Comparison of ENCODE assay signal across 8 cellular contexts in the genomic region with DNA sequence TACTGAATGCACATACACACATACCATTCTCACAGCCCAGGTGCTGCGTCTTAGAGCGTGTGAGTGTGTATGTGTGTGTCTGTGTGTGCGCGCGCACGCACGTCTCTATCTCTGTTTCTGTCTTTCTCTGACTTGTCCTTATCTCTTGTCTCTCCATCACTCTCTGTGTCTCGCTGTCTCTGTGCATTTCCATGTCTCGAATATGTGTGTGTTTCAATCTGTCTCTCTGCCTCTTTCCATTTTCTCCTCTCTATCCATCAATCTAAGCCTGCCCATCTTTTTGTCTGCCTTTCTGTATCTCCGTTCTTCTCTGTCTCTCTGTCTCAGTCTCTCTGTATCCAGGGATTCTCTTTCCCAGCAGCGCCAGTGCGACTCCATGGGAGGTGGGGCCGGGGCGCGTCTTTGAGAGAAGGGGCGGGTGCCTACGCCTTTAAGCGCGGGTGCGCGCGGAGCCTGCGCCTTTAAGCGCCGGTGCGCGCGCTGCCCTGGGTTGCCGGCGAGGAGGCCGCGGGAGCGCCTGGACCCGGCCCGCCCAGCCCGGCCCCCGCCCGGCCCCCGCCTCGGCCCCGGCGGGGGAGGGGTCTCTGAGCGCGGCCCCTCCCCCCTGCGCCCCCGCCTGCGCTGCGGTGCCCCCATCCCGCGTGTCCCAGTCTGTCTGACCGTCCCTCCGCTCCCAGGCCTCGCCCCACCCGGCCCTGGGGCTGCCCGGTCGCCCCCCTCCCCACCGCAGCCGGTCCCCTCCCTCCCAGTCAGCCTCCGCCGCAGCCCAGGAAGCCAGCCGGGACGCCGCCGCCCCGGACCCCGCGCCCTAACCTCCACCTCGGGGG. TPM values are rescaled to one million over a fixed set of nuclear protein-coding genes. Genes with fewer than 3 reads are reported as not detected.
A peak's percentile ranks its signal among the peaks of the same experiment; 100 is the strongest.
DNase-seq lines count a peak whose midpoint lies in the region; ATAC-seq, FAIRE-seq and TF ChIP-seq lines count a peak whose summit lies in the region.

A gene with protein sequence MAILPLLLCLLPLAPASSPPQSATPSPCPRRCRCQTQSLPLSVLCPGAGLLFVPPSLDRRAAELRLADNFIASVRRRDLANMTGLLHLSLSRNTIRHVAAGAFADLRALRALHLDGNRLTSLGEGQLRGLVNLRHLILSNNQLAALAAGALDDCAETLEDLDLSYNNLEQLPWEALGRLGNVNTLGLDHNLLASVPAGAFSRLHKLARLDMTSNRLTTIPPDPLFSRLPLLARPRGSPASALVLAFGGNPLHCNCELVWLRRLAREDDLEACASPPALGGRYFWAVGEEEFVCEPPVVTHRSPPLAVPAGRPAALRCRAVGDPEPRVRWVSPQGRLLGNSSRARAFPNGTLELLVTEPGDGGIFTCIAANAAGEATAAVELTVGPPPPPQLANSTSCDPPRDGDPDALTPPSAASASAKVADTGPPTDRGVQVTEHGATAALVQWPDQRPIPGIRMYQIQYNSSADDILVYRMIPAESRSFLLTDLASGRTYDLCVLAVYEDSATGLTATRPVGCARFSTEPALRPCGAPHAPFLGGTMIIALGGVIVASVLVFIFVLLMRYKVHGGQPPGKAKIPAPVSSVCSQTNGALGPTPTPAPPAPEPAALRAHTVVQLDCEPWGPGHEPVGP (plus strand): TSS at position 464 of the 827 bp plus-strand sequence. CDS start 3,052 bp downstream, outside the sequence.

- no peak for ATAC-seq in GM21515 (IDR thresholded peaks at IDR 0.05; ENCODE audit: unreplicated experiment)

- H3K4me3 Mint-ChIP-seq in endodermal cell = peak within 1 kb of the TSS; percentile 61

- peak within 1 kb of the TSS; percentile 71 for H3K9ac ChIP-seq in endodermal cell (ENCODE audit: extremely low read depth, low read length, poor library complexity, severe bottlenecking)

- no peak within 1 kb of the TSS for H3K27ac Mint-ChIP-seq in endodermal cell

- no peak within 1 kb of the TSS for H3K27ac ChIP-seq in endodermal cell (ENCODE audit: low read depth, low read length)

- WGBS in endodermal cell (ENCODE audit: insufficient coverage in 1 of 2, insufficient read length in 1 of 2), 2 experiments = 14 to 48% methylated on average over 8 to 48 of the region's 68 CpGs

- DNase-seq in 8988T (peak; percentile 98), H54 (ENCODE audit: insufficient read length, low spot score) (peak; percentile 91), NCI-H69 (lab: John Stamatoyannopoulos, UW) (peak; percentile 97), endodermal cell (peak; percentile 88), mesenteric fat pad (ENCODE audit: low spot score) (no peak)
- DNase-seq in activated CD8-positive, alpha-beta memory T cell treated with anti-CD3 and anti-CD28 coated beads, Interleukin-2, amount 50 U/mL, for 4 hours = peak; percentile 63
- DNase-seq in stimulated activated CD8-positive, alpha-beta memory T cell treated with anti-CD3 and anti-CD28 coated beads, Interleukin-12 subunit alpha, Interleukin-12 subunit beta, amount 100 ng/mL, for 4 hours (ENCODE audit: low read depth) = peak; percentile 31

- H3K27me3 ChIP-seq in endodermal cell (ENCODE audit: control insufficient read depth, insufficient read depth, low read length, poor library complexity, severe bottlenecking) = no peaks in the 10 kb centered on the region

- FAIRE-seq in H54 (lab: Jason Lieb, UNC) = no peak

- no peaks in the 10 kb centered on the region for H3K36me3 ChIP-seq in endodermal cell (ENCODE audit: control insufficient read depth, insufficient read depth, low read length)

- peaks cover 6% of the 10 kb centered on the region for H3K4me1 ChIP-seq in endodermal cell (ENCODE audit: control insufficient read depth, insufficient read depth, low read length)

- TF ChIP-seq POLR2A in H54 (IDR thresholded peaks at IDR 0.05; ENCODE audit: low read depth, low read length) = peak; percentile 32; the same call in 1 of the 2 replicates

- peak within 1 kb of the TSS; percentile 87 for H3K4me3 ChIP-seq in endodermal cell (ENCODE audit: low read length)

- H3K36me3 Mint-ChIP-seq in endodermal cell (ENCODE audit: low read depth) = peaks cover 2% of the 10 kb centered on the region

- no peaks in the 10 kb centered on the region for H3K27me3 Mint-ChIP-seq in endodermal cell (ENCODE audit: insufficient read depth)

- H3K9me3 Mint-ChIP-seq in endodermal cell = no peaks in the 10 kb centered on the region

- no peaks in the 10 kb centered on the region for H3K9me3 ChIP-seq in endodermal cell (ENCODE audit: control insufficient read depth, low read length)

- TF ChIP-seq CTCF in endodermal cell (conservative IDR thresholded peaks at IDR 0.05) = no peak

- H3K4me1 Mint-ChIP-seq in endodermal cell = peaks cover 21% of the 10 kb centered on the region

RNA-seq across cellular contexts. Expression of the gene that starts here (rescaled TPM):
- 10 to 100 TPM; 18.7 to 24.3 TPM for total RNA-seq in endodermal cell
- 29.1 TPM for polyA plus RNA-seq in endodermal cell (2013, experiment 1 of 2)
- 28.9 TPM for polyA plus RNA-seq in endodermal cell (2013, experiment 2 of 2)
- total RNA-seq in mesenteric fat pad = 11.5 TPM
